ENCODE assay signal across 1 cellular context in genomic region chr15:57216288-57216687, GRCh38.
TF ChIP-seq lines count a peak whose summit lies in the region.

No MANE protein-coding gene starts in this region.

TF ChIP-seq in GM23338, 12 proteins besides CTCF, POLR2A, EP300 and RAD21 (continued from another document):
- TF ChIP-seq ZNF462 (CRISPR knock-in tag; IDR thresholded peaks at IDR 0.05) (no peak), CREB1 (CRISPR knock-in tag; IDR thresholded peaks at IDR 0.05; ENCODE audit: low read depth) (no peak), EZH2 (IDR thresholded peaks at IDR 0.05; ENCODE audit: low read depth, unreplicated experiment) (no peak), REST (IDR thresholded peaks at IDR 0.05; ENCODE audit: unreplicated experiment) (no peak), JUNB (IDR thresholded peaks at IDR 0.05; ENCODE audit: unreplicated experiment) (no peak)
